Comparison of ENCODE assay signal across 1 cellular context in the genomic region with DNA sequence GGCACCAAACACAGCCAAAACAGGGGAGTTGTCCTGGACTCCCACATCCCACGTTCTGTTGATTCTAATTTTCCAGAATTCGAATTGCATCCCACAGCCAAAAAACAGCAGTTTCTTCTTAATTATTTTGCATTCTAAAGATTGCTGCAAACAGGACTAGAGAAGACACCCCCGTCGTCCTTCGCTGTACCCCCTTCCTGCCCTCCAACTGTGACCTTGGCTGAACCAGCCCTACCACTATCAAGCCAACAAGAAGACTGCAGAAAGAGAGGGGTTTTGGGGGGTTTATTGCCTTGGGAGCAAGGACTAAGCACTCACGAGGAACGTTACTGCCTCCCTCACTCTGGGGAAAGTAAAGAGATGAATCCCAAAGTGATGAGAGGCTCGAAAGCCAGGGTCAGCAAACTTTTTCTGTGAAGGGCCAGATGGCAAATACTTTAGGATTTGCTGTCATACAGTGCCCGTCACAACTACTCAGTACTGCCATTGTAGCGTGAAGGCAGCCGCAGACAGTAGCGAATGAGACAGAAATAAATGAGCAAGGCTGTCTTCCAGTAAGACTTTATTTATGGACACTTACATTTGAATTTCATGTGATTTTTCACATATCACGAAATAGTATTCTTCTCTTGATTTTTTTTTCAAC.
TF ChIP-seq lines count a peak whose summit lies in the region.

No MANE protein-coding gene starts in this region.

TF ChIP-seq in GM23338, 12 proteins besides CTCF, POLR2A, EP300 and RAD21 (continued from another document):
- TF ChIP-seq, protein P1, sequence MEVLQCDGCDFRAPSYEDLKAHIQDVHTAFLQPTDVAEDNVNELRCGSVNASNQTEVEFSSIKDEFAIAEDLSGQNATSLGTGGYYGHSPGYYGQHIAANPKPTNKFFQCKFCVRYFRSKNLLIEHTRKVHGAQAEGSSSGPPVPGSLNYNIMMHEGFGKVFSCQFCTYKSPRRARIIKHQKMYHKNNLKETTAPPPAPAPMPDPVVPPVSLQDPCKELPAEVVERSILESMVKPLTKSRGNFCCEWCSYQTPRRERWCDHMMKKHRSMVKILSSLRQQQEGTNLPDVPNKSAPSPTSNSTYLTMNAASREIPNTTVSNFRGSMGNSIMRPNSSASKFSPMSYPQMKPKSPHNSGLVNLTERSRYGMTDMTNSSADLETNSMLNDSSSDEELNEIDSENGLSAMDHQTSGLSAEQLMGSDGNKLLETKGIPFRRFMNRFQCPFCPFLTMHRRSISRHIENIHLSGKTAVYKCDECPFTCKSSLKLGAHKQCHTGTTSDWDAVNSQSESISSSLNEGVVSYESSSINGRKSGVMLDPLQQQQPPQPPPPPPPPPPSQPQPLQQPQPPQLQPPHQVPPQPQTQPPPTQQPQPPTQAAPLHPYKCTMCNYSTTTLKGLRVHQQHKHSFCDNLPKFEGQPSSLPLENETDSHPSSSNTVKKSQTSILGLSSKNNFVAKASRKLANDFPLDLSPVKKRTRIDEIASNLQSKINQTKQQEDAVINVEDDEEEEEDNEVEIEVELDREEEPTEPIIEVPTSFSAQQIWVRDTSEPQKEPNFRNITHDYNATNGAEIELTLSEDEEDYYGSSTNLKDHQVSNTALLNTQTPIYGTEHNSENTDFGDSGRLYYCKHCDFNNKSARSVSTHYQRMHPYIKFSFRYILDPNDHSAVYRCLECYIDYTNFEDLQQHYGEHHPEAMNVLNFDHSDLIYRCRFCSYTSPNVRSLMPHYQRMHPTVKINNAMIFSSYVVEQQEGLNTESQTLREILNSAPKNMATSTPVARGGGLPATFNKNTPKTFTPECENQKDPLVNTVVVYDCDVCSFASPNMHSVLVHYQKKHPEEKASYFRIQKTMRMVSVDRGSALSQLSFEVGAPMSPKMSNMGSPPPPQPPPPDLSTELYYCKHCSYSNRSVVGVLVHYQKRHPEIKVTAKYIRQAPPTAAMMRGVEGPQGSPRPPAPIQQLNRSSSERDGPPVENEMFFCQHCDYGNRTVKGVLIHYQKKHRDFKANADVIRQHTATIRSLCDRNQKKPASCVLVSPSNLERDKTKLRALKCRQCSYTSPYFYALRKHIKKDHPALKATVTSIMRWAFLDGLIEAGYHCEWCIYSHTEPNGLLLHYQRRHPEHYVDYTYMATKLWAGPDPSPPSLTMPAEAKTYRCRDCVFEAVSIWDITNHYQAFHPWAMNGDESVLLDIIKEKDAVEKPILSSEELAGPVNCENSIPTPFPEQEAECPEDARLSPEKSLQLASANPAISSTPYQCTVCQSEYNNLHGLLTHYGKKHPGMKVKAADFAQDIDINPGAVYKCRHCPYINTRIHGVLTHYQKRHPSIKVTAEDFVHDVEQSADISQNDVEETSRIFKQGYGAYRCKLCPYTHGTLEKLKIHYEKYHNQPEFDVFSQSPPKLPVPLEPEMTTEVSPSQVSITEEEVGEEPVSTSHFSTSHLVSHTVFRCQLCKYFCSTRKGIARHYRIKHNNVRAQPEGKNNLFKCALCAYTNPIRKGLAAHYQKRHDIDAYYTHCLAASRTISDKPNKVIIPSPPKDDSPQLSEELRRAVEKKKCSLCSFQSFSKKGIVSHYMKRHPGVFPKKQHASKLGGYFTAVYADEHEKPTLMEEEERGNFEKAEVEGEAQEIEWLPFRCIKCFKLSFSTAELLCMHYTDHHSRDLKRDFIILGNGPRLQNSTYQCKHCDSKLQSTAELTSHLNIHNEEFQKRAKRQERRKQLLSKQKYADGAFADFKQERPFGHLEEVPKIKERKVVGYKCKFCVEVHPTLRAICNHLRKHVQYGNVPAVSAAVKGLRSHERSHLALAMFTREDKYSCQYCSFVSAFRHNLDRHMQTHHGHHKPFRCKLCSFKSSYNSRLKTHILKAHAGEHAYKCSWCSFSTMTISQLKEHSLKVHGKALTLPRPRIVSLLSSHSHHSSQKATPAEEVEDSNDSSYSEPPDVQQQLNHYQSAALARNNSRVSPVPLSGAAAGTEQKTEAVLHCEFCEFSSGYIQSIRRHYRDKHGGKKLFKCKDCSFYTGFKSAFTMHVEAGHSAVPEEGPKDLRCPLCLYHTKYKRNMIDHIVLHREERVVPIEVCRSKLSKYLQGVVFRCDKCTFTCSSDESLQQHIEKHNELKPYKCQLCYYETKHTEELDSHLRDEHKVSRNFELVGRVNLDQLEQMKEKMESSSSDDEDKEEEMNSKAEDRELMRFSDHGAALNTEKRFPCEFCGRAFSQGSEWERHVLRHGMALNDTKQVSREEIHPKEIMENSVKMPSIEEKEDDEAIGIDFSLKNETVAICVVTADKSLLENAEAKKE (CRISPR knock-in tag; IDR thresholded peaks at IDR 0.05), result no peak
- TF ChIP-seq ZNF114 (CRISPR knock-in tag; IDR thresholded peaks at IDR 0.05) (no peak), POLR2AphosphoS5 (IDR thresholded peaks at IDR 0.05; ENCODE audit: low read depth) (no peak), CREB1 (CRISPR knock-in tag; IDR thresholded peaks at IDR 0.05; ENCODE audit: low read depth) (no peak), STAT1 (IDR thresholded peaks at IDR 0.05; ENCODE audit: unreplicated experiment) (no peak), JUNB (IDR thresholded peaks at IDR 0.05; ENCODE audit: unreplicated experiment) (no peak), EZH2phosphoT487 (IDR thresholded peaks at IDR 0.05; ENCODE audit: unreplicated experiment) (no peak), EZH2 (IDR thresholded peaks at IDR 0.05; ENCODE audit: low read depth, unreplicated experiment) (no peak)
- TF ChIP-seq, protein P2, sequence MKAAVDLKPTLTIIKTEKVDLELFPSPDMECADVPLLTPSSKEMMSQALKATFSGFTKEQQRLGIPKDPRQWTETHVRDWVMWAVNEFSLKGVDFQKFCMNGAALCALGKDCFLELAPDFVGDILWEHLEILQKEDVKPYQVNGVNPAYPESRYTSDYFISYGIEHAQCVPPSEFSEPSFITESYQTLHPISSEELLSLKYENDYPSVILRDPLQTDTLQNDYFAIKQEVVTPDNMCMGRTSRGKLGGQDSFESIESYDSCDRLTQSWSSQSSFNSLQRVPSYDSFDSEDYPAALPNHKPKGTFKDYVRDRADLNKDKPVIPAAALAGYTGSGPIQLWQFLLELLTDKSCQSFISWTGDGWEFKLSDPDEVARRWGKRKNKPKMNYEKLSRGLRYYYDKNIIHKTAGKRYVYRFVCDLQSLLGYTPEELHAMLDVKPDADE (IDR thresholded peaks at IDR 0.05), result no peak
- TF ChIP-seq, protein P3, sequence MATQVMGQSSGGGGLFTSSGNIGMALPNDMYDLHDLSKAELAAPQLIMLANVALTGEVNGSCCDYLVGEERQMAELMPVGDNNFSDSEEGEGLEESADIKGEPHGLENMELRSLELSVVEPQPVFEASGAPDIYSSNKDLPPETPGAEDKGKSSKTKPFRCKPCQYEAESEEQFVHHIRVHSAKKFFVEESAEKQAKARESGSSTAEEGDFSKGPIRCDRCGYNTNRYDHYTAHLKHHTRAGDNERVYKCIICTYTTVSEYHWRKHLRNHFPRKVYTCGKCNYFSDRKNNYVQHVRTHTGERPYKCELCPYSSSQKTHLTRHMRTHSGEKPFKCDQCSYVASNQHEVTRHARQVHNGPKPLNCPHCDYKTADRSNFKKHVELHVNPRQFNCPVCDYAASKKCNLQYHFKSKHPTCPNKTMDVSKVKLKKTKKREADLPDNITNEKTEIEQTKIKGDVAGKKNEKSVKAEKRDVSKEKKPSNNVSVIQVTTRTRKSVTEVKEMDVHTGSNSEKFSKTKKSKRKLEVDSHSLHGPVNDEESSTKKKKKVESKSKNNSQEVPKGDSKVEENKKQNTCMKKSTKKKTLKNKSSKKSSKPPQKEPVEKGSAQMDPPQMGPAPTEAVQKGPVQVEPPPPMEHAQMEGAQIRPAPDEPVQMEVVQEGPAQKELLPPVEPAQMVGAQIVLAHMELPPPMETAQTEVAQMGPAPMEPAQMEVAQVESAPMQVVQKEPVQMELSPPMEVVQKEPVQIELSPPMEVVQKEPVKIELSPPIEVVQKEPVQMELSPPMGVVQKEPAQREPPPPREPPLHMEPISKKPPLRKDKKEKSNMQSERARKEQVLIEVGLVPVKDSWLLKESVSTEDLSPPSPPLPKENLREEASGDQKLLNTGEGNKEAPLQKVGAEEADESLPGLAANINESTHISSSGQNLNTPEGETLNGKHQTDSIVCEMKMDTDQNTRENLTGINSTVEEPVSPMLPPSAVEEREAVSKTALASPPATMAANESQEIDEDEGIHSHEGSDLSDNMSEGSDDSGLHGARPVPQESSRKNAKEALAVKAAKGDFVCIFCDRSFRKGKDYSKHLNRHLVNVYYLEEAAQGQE (IDR thresholded peaks at IDR 0.05; ENCODE audit: unreplicated experiment), result no peak
